Comparison of ENCODE assay signal across 25 cellular contexts in genomic region chr1:55639526-55639925, GRCh38.
"Had no signal": no experiment of that assay in that cellular context is flagged by ENCODE, and none has a peak within 500 bp of the region (broad histone marks: within the 10 kb centered on the region; RNA-seq: fewer than 3 reads in every experiment).

No MANE protein-coding gene starts in this region.

- DNase-seq: colonic mucosa; effector CD8-positive, alpha-beta T cell; foreskin melanocyte; glutamatergic neuron; heart right ventricle; hypothalamus; immature natural killer cell; islet precursor cell; left ventricle myocardium superior; lower lobe of right lung; naive thymus-derived CD4-positive, alpha-beta T cell; stimulated activated CD4-positive, alpha-beta T cell treated with anti-CD3 and anti-CD28 coated beads, Interleukin-12 subunit alpha, Interleukin-12 subunit beta, amount 100 ng/mL, for 4 hours; stimulated activated CD4-positive, alpha-beta T cell treated with anti-CD3 and anti-CD28 coated beads, Interleukin-1b, Interleukin-23, amount 100 ng/mL, for 48 hours; stimulated activated CD4-positive, alpha-beta T cell treated with anti-CD3 and anti-CD28 coated beads, Interleukin-4, amount 100 ng/mL, for 1 hour; stimulated activated CD8-positive, alpha-beta memory T cell treated with anti-CD3 and anti-CD28 coated beads, Interleukin-4, amount 100 ng/mL, for 48 hours; stimulated activated naive CD4-positive, alpha-beta T cell; stimulated activated naive CD8-positive, alpha-beta T cell treated with anti-CD3 and anti-CD28 coated beads, Interleukin-15, amount 100 ng/mL, for 72 hours; transverse colon had no signal

- H3K36me3 ChIP-seq: colonic mucosa, heart right ventricle, lower lobe of right lung, neural progenitor cell, prostate gland, right atrium auricular region, suprapubic skin, transverse colon, vagina had no signal

- H3K9me3 ChIP-seq: colonic mucosa, heart right ventricle, lower lobe of right lung, prostate gland, right atrium auricular region, suprapubic skin, transverse colon, vagina had no signal

- H3K27me3 ChIP-seq: colonic mucosa, heart right ventricle, neural progenitor cell, right atrium auricular region, suprapubic skin, transverse colon, vagina had no signal

- ATAC-seq: heart right ventricle; left ventricle myocardium superior; lower lobe of right lung; naive thymus-derived CD4-positive, alpha-beta T cell; sciatic nerve; stimulated activated naive CD8-positive, alpha-beta T cell treated with anti-CD3 and anti-CD28 coated beads, Interleukin-15, amount 100 ng/mL, for 72 hours had no signal

- H3K9ac ChIP-seq: neural progenitor cell had no signal

- H3K27ac ChIP-seq: colonic mucosa, lower lobe of right lung, neural progenitor cell, prostate gland, right atrium auricular region, suprapubic skin, transverse colon had no signal

- H3K4me1 ChIP-seq: colonic mucosa, lower lobe of right lung, prostate gland had no signal

- H3K4me2 ChIP-seq: neural progenitor cell, smooth muscle cell had no signal

- H2AFZ ChIP-seq: neural progenitor cell had no signal

- H3K4me3 ChIP-seq: colonic mucosa, heart right ventricle, lower lobe of right lung, neural progenitor cell, prostate gland, right atrium auricular region, smooth muscle cell, suprapubic skin, transverse colon, vagina had no signal
